Comparison of ENCODE assay signal across 8 cellular contexts in the genomic region with DNA sequence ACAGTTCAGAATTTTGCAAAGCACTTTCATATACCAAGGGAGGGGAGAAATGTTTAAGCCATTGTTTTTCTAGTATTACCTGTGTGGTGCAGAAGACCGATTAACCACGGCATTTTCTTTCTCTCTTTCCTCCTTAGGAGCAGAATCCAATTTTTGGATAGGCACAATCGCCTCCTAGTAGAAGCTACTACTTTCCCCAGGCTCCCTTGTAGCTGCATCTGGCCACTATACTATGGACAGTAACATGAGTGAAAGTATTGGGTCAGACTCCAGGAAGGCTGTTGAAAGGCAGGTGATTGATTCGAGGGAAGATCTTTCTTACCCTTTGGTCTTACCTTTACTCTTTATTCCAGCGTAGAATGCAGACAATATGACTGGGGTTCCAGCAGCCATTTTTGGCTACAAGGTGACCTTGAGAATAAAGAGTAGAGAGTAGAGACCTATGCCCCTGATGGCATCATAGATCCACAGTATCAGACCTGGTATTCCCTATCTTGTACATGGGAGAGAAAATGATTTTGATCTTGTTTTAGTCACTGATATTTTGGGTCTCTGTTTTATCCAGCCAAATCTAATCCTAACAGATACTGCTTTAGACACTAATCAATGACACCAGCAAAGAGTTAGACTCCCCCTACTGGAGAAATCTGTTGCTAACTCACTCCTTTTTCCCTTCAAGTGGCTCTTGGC.
A peak's percentile ranks its signal among the peaks of the same experiment; 100 is the strongest.
DNase-seq lines count a peak whose midpoint lies in the region; ATAC-seq and TF ChIP-seq lines count a peak whose summit lies in the region.

No MANE protein-coding gene starts in this region.

- no peaks in the 10 kb centered on the region for H3K9me3 Mint-ChIP-seq in neural crest cell

- TF ChIP-seq CTCF in GM12864 (IDR thresholded peaks at IDR 0.05; ENCODE audit: low read depth, low read length, missing control alignments), result peak; percentile 88
- peak; percentile 63 for TF ChIP-seq CTCF in Panc1 (IDR thresholded peaks at IDR 0.05)
- TF ChIP-seq CTCF in epithelial cell of esophagus (IDR thresholded peaks at IDR 0.05; ENCODE audit: insufficient read depth, low read depth, low read length, missing control alignments), result peak; percentile 73
- TF ChIP-seq CTCF in neural crest cell (conservative IDR thresholded peaks at IDR 0.05), result peak; percentile 83

- intact Hi-C loops in Panc1 (cut with micrococcal nuclease; ENCODE audit: unreplicated experiment) (no loop called here), sciatic nerve (cut with DNase I) (no loop called here)

- DNase-seq in AG20443 (ENCODE audit: low spot score), result peak; percentile 47
- DNase-seq in GM12864 (ENCODE audit: low read depth), result no peak
- DNase-seq in HT1080 (ENCODE audit: low read depth), result peak; percentile 70
- peak; percentile 5 for DNase-seq in Panc1 (ENCODE audit: low read depth, low spot score)
- peak; percentile 57 for DNase-seq in epithelial cell of esophagus (ENCODE audit: low read depth)
- no peak for DNase-seq in neural crest cell (ENCODE audit: low read depth, low spot score)
- no peak for DNase-seq in sciatic nerve (ENCODE audit: low spot score)
- no peak for DNase-seq in UCSD-AML1 (lab: John Stamatoyannopoulos, UW; ENCODE audit: unreplicated experiment)

- H3K27me3 Mint-ChIP-seq in neural crest cell (ENCODE audit: low read depth), result no peaks in the 10 kb centered on the region

- no peaks in the 10 kb centered on the region for H3K9me3 ChIP-seq in Panc1 (ENCODE audit: control insufficient read depth, insufficient read depth, low read depth, low read length)

- no peaks in the 10 kb centered on the region for H3K4me1 Mint-ChIP-seq in neural crest cell

- H3K27ac Mint-ChIP-seq in neural crest cell (ENCODE audit: unreplicated experiment), result no peak overlapping the region

- H3K27me3 ChIP-seq in Panc1 (ENCODE audit: control insufficient read depth, insufficient read depth, low read length), result no peaks in the 10 kb centered on the region

- CTCF ChIA-PET in Panc1 (lab: Charles Lee), result no interaction called here

- H3K4me3 ChIP-seq in GM12864 (ENCODE audit: low read depth, low read length), result no peak overlapping the region
- no peak overlapping the region for H3K4me3 ChIP-seq in Panc1 (ENCODE audit: low read depth in 2 of 2, low read length in 2 of 2)
- H3K4me3 ChIP-seq in epithelial cell of esophagus (ENCODE audit: low read length), result no peak overlapping the region

- H3K36me3 ChIP-seq in Panc1 (ENCODE audit: control insufficient read depth, insufficient read depth, low read length), result no peaks in the 10 kb centered on the region

- H3K4me1 ChIP-seq in Panc1 (ENCODE audit: control insufficient read depth, insufficient read depth, low read length), result no peaks in the 10 kb centered on the region

- no peak overlapping the region for H3K4me3 Mint-ChIP-seq in neural crest cell

- in situ Hi-C loops in Panc1 (cut with HindIII; ENCODE audit: low pct_unique_long_range_greater_than_20kb, low sequenced_read_pairs), result no loop called here

- POLR2A ChIA-PET in Panc1 (lab: Charles Lee), result no interaction called here

- H3K27ac ChIP-seq in Panc1 (ENCODE audit: low read length), result no peak overlapping the region

- no TSS peak for BruUV-seq in Panc1 (replicated peaks; lab: Mats Ljungman, UMichigan)

- H3K36me3 Mint-ChIP-seq in neural crest cell (ENCODE audit: low read depth), result no peaks in the 10 kb centered on the region

- ATAC-seq in Panc1 (no peak), sciatic nerve (no peak)

Comparison
In these comparisons a context has a peak if more than half of its experiments do, and no peak if none do; other contexts are left out.
1. DNase-seq: peak in AG20443 (single experiment), HT1080 (single experiment), Panc1 (single experiment) and epithelial cell of esophagus (single experiment); none in GM12864 (single experiment), neural crest cell (single experiment), sciatic nerve (single experiment) and UCSD-AML1 (single experiment).
2. Peak in every context shown above with its lines, with median percentiles within 50 percentile points of each other: CTCF ChIP-seq.